21 cellular contexts compared by ENCODE assay signal in the genomic region with DNA sequence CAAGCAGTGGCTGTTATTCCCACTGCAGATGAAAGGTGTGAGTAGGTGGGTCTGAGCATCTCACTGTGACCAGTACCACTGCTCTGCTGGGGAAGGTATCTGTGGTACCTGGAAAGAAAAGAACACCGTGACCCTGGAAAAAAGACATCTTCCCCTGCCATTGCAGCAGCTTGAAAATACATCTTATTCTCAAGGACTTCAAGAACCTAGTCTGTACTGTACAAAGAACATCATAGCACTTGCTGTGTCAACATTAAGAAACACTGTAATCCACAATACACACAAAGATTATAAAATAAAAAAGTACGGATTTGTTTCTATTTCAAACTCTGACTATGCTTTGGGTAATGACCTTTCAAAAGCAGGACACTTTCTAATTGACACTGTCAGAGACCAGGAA. TPM values are rescaled to one million over a fixed set of nuclear protein-coding genes. Genes with fewer than 3 reads are reported as not detected.
A peak's percentile ranks its signal among the peaks of the same experiment; 100 is the strongest.
DNase-seq lines count a peak whose midpoint lies in the region; ATAC-seq, FAIRE-seq and TF ChIP-seq lines count a peak whose summit lies in the region.
"Had no signal": no experiment of that assay in that cellular context is flagged by ENCODE, and none has a peak within 500 bp of the region (broad histone marks: within the 10 kb centered on the region; RNA-seq: fewer than 3 reads in every experiment).

No MANE protein-coding gene starts in this region.

- no peak for TF ChIP-seq RAD21 in GM12878 (IDR thresholded peaks at IDR 0.05; ENCODE audit: insufficient read depth, low read depth, low read length)

- H3K4me3 ChIP-seq in BLaER1 treated with 17β-estradiol and CSF1 and Interleukin-3, amounts not matched to agents 10 nM and 100 nM, result no peak overlapping the region
- H3K4me3 ChIP-seq in GM12878 (no peak overlapping the region), BE2C (ENCODE audit: low read depth, low read length) (no peak overlapping the region)
- H3K4me3 ChIP-seq: HAP-1, Peyer's patch, SK-N-MC had no signal

- POLR2A ChIA-PET in GM12878 (lab: Charles Lee), result interaction anchor here (0.9 kb wide), 1 partner anchor 50 kb away, joined by 3 read pairs; no protein-coding TSS in a partner anchor

- RAD21 ChIA-PET in GM12878 (lab: Charles Lee; ENCODE audit: unreplicated experiment), result interaction anchor here (0.6 to 1.5 kb wide), 4 partner anchors 10 to 29 kb away, joined by 3 to 6 read pairs (median 4); a partner anchor contains a TSS

- no peak for DNase-seq in GM12878 (ENCODE audit: low read depth, low spot score)
- DNase-seq in naive B cell, result no peak
- no peak for DNase-seq in HTR-8/SVneo (ENCODE audit: insufficient read length, low spot score)
- no peak for DNase-seq in BE2C
- no peak for DNase-seq in stimulated activated CD4-positive, alpha-beta T cell treated with anti-CD3 and anti-CD28 coated beads, Interleukin-12 subunit alpha, Interleukin-12 subunit beta, amount 100 ng/mL, for 4 hours
- DNase-seq: CD4-positive, alpha-beta T cell; GOT3; NCI-H1092; NCI-H1417 treated with DMSO at 0.1 percent for 48 hours; NCI-H1694 treated with DMSO at 0.1 percent for 48 hours; NCI-H2081; NCI-H2227 treated with DMSO at 0.1 percent for 48 hours; NCI-H526 treated with DMSO at 0.1 percent for 48 hours; Peyer's patch; SIG-M5 had no signal

- FAIRE-seq in GM12878 (lab: Jason Lieb, UNC) (peak; percentile 62), HTR-8/SVneo (lab: Jason Lieb, UNC) (no peak)
- FAIRE-seq: D721Med had no signal

- peak overlapping the region in 9 of 11 experiments; percentile 46 to 83 (median 67); a peak in 13 of 22 replicates for H3K4me2 ChIP-seq in BLaER1 treated with 17β-estradiol and CSF1 and Interleukin-3, amounts not matched to agents 10 nM and 100 nM
- no peak overlapping the region for H3K4me2 ChIP-seq in GM12878 (ENCODE audit: control insufficient read depth, insufficient read depth)

- H3K9me3 ChIP-seq in BLaER1 treated with 17β-estradiol and CSF1 and Interleukin-3, amounts not matched to agents 10 nM and 100 nM (replicated peaks in 1 of 11), result no peaks in the 10 kb centered on the region
- H3K9me3 ChIP-seq in KOPT-K1 (ENCODE audit: insufficient read depth, low read length, poor library complexity, severe bottlenecking) (no peaks in the 10 kb centered on the region), GM12878 (replicated peaks; ENCODE audit: control insufficient read depth, insufficient read depth, low read length) (no peaks in the 10 kb centered on the region), BE2C (no peaks in the 10 kb centered on the region)
- H3K9me3 ChIP-seq: HAP-1, Peyer's patch had no signal

- TF ChIP-seq EP300 in GM12878 (IDR thresholded peaks at IDR 0.05; ENCODE audit: borderline replicate concordance in 1 of 2, control insufficient read depth in 1 of 2, low read depth in 2 of 2, low read length in 2 of 2), result no peak

- WGBS in GM12878 (ENCODE audit: insufficient coverage, insufficient replicate concordance, low lambda C conversion rate, missing lambda C conversion rate), result 79% methylated on average over 2 of the region's 2 CpGs

- TF ChIP-seq POLR2A in GM12878 (IDR thresholded peaks at IDR 0.05; ENCODE audit: low read depth, low read length), result no peak

- no peak for TF ChIP-seq CTCF in GM12878 (IDR thresholded peaks at IDR 0.05 in 2 of 3, conservative IDR thresholded peaks at IDR 0.05 in 1 of 3; ENCODE audit: control insufficient read depth in 2 of 3, extremely low read depth in 1 of 3, insufficient read depth in 1 of 3, low read depth in 3 of 3, low read length in 3 of 3)
- no peak for TF ChIP-seq CTCF in BE2C (IDR thresholded peaks at IDR 0.05; ENCODE audit: low read depth, low read length)

- no peak overlapping the region for H2AFZ ChIP-seq in GM12878 (ENCODE audit: control insufficient read depth, low read depth, low read length)

- peak overlapping the region in 1 of 8 donors; percentile 32 for H3K4me3 Mint-ChIP-seq in naive B cell
- H3K4me3 Mint-ChIP-seq: CD4-positive, alpha-beta T cell had no signal

- H3K36me3 Mint-ChIP-seq in naive B cell, result no peaks in the 10 kb centered on the region

- CTCF ChIA-PET in GM12878 (lab: Yijun Ruan, JAX), result interaction anchor here (0.9 to 1.4 kb wide), 4 partner anchors 12 to 118 kb away, joined by 3 to 4 read pairs (median 4); no protein-coding TSS in a partner anchor

- no peaks in the 10 kb centered on the region for H3K9me3 Mint-ChIP-seq in naive B cell
- H3K9me3 Mint-ChIP-seq: CD4-positive, alpha-beta T cell had no signal

- 0 out of 22 replicates have a peak overlapping the region, but pooled peaks of 1 of the 11 experiments have one; percentile 6 for H3K9ac ChIP-seq in BLaER1 treated with 17β-estradiol and CSF1 and Interleukin-3, amounts not matched to agents 10 nM and 100 nM
- no peak overlapping the region for H3K9ac ChIP-seq in GM12878 (ENCODE audit: control insufficient read depth, insufficient read depth, low read length)

- H4K20me1 ChIP-seq in BLaER1 treated with 17β-estradiol and CSF1 and Interleukin-3, amounts not matched to agents 10 nM and 100 nM, result no peaks in the 10 kb centered on the region
- no peaks in the 10 kb centered on the region for H4K20me1 ChIP-seq in GM12878 (ENCODE audit: control insufficient read depth, insufficient read depth)

- in situ Hi-C loops in GM12878 (cut with MboI), result no loop called here

- H3K4me1 ChIP-seq in BLaER1 treated with 17β-estradiol and CSF1 and Interleukin-3, amounts not matched to agents 10 nM and 100 nM, result peaks cover 25 to 41% (median 30%) of the 10 kb centered on the region in 10 experiments
- H3K4me1 ChIP-seq in GM12878 (ENCODE audit: control insufficient read depth, insufficient read depth, low read length) (peaks cover 17% of the 10 kb centered on the region), BE2C (no peaks in the 10 kb centered on the region)
- H3K4me1 ChIP-seq: HAP-1, Peyer's patch had no signal

- no peaks in the 10 kb centered on the region for H3K79me2 ChIP-seq in GM12878 (ENCODE audit: control insufficient read depth, insufficient read depth, low read length)

- no TSS peak for BruUV-seq in GM12878 (replicated peaks; lab: Mats Ljungman, UMichigan)

- intact Hi-C loops in GM12878 (cut with micrococcal nuclease; ENCODE audit: unreplicated experiment), result no loop called here

- H3K27me3 ChIP-seq in BLaER1 treated with 17β-estradiol and CSF1 and Interleukin-3, amounts not matched to agents 10 nM and 100 nM, result no peaks in the 10 kb centered on the region
- H3K27me3 ChIP-seq in GM12878 (replicated peaks in 1 of 2; ENCODE audit: control insufficient read depth in 2 of 2, insufficient read depth in 2 of 2, low read length in 1 of 2) (no peaks in the 10 kb centered on the region), BE2C (no peaks in the 10 kb centered on the region)
- H3K27me3 ChIP-seq: Peyer's patch had no signal

- SMC1A ChIA-PET in GM12878 (lab: Charles Lee; ENCODE audit: uncharacterized antibody, unreplicated experiment), result interaction anchor here (0.6 to 1.3 kb wide), 6 partner anchors 13 to 52 kb away, joined by 3 to 5 read pairs (median 3); a partner anchor contains a TSS

- H3K27ac Mint-ChIP-seq in naive B cell, result peak overlapping the region in 5 of 6 donors; percentile 52 to 97 (median 90)

- H3K27me3 Mint-ChIP-seq in naive B cell, result no peaks in the 10 kb centered on the region
- H3K27me3 Mint-ChIP-seq: CD4-positive, alpha-beta T cell had no signal

- peaks cover 0 to 9% (median 0%) of the 10 kb centered on the region in 11 experiments; a peak in 3 of 22 replicates for H3K36me3 ChIP-seq in BLaER1 treated with 17β-estradiol and CSF1 and Interleukin-3, amounts not matched to agents 10 nM and 100 nM
- H3K36me3 ChIP-seq in KOPT-K1 (ENCODE audit: insufficient read depth, low read length) (no peaks in the 10 kb centered on the region), GM12878 (ENCODE audit: control insufficient read depth in 2 of 2, insufficient read depth in 2 of 2, low read length in 1 of 2) (no peaks in the 10 kb centered on the region; a peak in 1 of 4 replicates), BE2C (no peaks in the 10 kb centered on the region)
- H3K36me3 ChIP-seq: HAP-1, Peyer's patch had no signal

- H3K4me1 Mint-ChIP-seq in naive B cell, result peaks cover 23 to 40% (median 24%) of the 10 kb centered on the region in 3 donors

- peak overlapping the region in 7 of 11 experiments; percentile 12 to 58 (median 47); a peak in 11 of 22 replicates for H3K27ac ChIP-seq in BLaER1 treated with 17β-estradiol and CSF1 and Interleukin-3, amounts not matched to agents 10 nM and 100 nM
- peak overlapping the region; percentile 61 for H3K27ac ChIP-seq in KOPT-K1 (ENCODE audit: low read depth, low read length, poor library complexity, severe bottlenecking)
- no peak overlapping the region for H3K27ac ChIP-seq in GM12878 (ENCODE audit: control insufficient read depth, insufficient read depth)
- H3K27ac ChIP-seq: Peyer's patch, SK-N-MC had no signal

- ATAC-seq in GM12878 (no peak), naive B cell (ENCODE audit: low read depth in 2 of 2) (no peak), GM18511 (IDR thresholded peaks at IDR 0.05; ENCODE audit: unreplicated experiment) (no peak)

RNA-seq across cellular contexts. Expression of a gene that starts 28.9 kb away (rescaled TPM):
- total RNA-seq in GM12878 (2013; cell fraction: nucleolus; rRNA removed), result 8.3 and 12.3 TPM in 2 replicates
- total RNA-seq in GM12878 (2014; rRNA removed) (19.3 and 25.1 TPM in 2 replicates), GM12878 (2014; rRNA removed; fragmentation: Illumina TruSeq; extraction: Trizol) (21.0 and 23.3 TPM in 2 replicates), GM12878 (2021) (13.7 and 14.0 TPM in 2 replicates)
- 54.7 TPM for polyA plus RNA-seq in GM12878 (2011; ENCODE audit: low read depth)
- polyA plus RNA-seq in GM12878 (2011; rRNA removed) (27.2 and 30.7 TPM in 2 replicates), GM12878 (2014; fragmentation: Illumina TruSeq; extraction: Trizol) (23.7 and 35.3 TPM in 2 replicates), GM12878 (2014; fragmentation: Nextera tagmentation; extraction: Ambion mirVana) (10 to 100 TPM; 45.0 to 46.1 TPM), GM12878 (2014; rRNA removed) (21.1 and 21.5 TPM in 2 replicates), GM12878 (2016; fragmentation: Nextera tagmentation; extraction: Ambion mirVana) (10 to 100 TPM; 27.3 to 29.9 TPM), naive B cell (ENCODE audit: low read depth in 6 of 6) (10 to 100 TPM; 19.2 to 29.0 (median 25.2) TPM)
- 8.5 and 9.2 TPM in 2 replicates for polyA plus RNA-seq in GM12878 (2011; cell fraction: cytosol; rRNA removed)
- polyA plus RNA-seq in GM12878 (2011; cell fraction: nucleus; rRNA removed), result 6.0 and 7.6 TPM in 2 replicates
- 20.1 and 25.4 TPM in 2 replicates for polyA plus RNA-seq in GM12878 (2012)
- 4.8 and 8.6 TPM in 2 replicates for polyA minus RNA-seq in GM12878 (2011; rRNA and poly(A)+ RNA removed)
- 1.5 and 2.0 TPM in 2 replicates for polyA minus RNA-seq in GM12878 (2011; cell fraction: cytosol; rRNA and poly(A)+ RNA removed)
- polyA minus RNA-seq in GM12878 (2011; cell fraction: nucleus; rRNA and poly(A)+ RNA removed), result 8.0 and 16.5 TPM in 2 replicates
- 6.7 TPM for polyA plus RNA-seq in BE2C (2012; ENCODE audit: insufficient read depth, insufficient read length, low read depth)

RNA-seq across cellular contexts. Expression of a gene that starts 29.0 kb away (rescaled TPM):
- 63.4 and 65.2 TPM in 2 replicates for total RNA-seq in GM12878 (2013; cell fraction: nucleolus; rRNA removed)
- total RNA-seq in GM12878 (2014; rRNA removed), result 248 and 277 TPM in 2 replicates
- 966 and 1,022 TPM in 2 replicates for total RNA-seq in GM12878 (2014; rRNA removed; fragmentation: Illumina TruSeq; extraction: Trizol)
- 263 and 272 TPM in 2 replicates for total RNA-seq in GM12878 (2021)
- polyA plus RNA-seq in GM12878 (2011; ENCODE audit: low read depth), result 615 TPM
- polyA plus RNA-seq in GM12878 (2011; rRNA removed), result 774 and 970 TPM in 2 replicates
- polyA plus RNA-seq in GM12878 (2011; cell fraction: cytosol; rRNA removed), result 340 and 440 TPM in 2 replicates
- 206 and 275 TPM in 2 replicates for polyA plus RNA-seq in GM12878 (2011; cell fraction: nucleus; rRNA removed)
- 526 and 550 TPM in 2 replicates for polyA plus RNA-seq in GM12878 (2012)
- polyA plus RNA-seq in GM12878 (2014; fragmentation: Illumina TruSeq; extraction: Trizol), result 1,042 and 1,487 TPM in 2 replicates
- 1,000 to 10,000 TPM; 2,131 to 2,567 TPM for polyA plus RNA-seq in GM12878 (2014; fragmentation: Nextera tagmentation; extraction: Ambion mirVana)
- 776 and 805 TPM in 2 replicates for polyA plus RNA-seq in GM12878 (2014; rRNA removed)
- polyA plus RNA-seq in GM12878 (2016; fragmentation: Nextera tagmentation; extraction: Ambion mirVana), result 100 to 1,000 TPM; 921 to 985 TPM
- 118 and 135 TPM in 2 replicates for polyA minus RNA-seq in GM12878 (2011; rRNA and poly(A)+ RNA removed)
- 55.1 and 61.9 TPM in 2 replicates for polyA minus RNA-seq in GM12878 (2011; cell fraction: cytosol; rRNA and poly(A)+ RNA removed)
- 82.2 and 112 TPM in 2 replicates for polyA minus RNA-seq in GM12878 (2011; cell fraction: nucleus; rRNA and poly(A)+ RNA removed)
- 100 to 1,000 TPM; 567 to 670 (median 595) TPM for polyA plus RNA-seq in naive B cell (ENCODE audit: low read depth in 6 of 6)
- 46.8 TPM for polyA plus RNA-seq in BE2C (2012; ENCODE audit: insufficient read depth, insufficient read length, low read depth)
